In genomic region chr4:18069806-18070205, GRCh38 we compare ENCODE assay signal across 34 cellular contexts.
"Had no signal": no experiment of that assay in that cellular context is flagged by ENCODE, and none has a peak within 500 bp of the region (broad histone marks: within the 10 kb centered on the region; RNA-seq: fewer than 3 reads in every experiment).

No MANE protein-coding gene starts in this region.

- DNase-seq: Karpas-422, Kasumi-1, KG1, MG63, MM.1S, MV-4-11, NCI-H1048, NCI-H1092, NCI-H1092 treated with DMSO at 0.1 percent for 48 hours, NCI-H1105, NCI-H1105 treated with DMSO at 0.1 percent for 48 hours, NCI-H1417, NCI-H1417 treated with DMSO at 0.1 percent for 48 hours, NCI-H1436, NCI-H1436 treated with DMSO at 0.1 percent for 48 hours, NCI-H146, NCI-H1694, NCI-H1694 treated with DMSO at 0.1 percent for 48 hours, NCI-H187, NCI-H187 treated with DMSO at 0.1 percent for 48 hours, NCI-H1930, NCI-H2029, NCI-H2029 treated with DMSO at 0.1 percent for 48 hours, NCI-H2081, NCI-H2081 treated with DMSO at 0.1 percent for 48 hours, NCI-H2107, NCI-H2171, NCI-H2171 treated with DMSO at 0.1 percent for 48 hours, NCI-H2227 treated with DMSO at 0.1 percent for 48 hours, NCI-H345, NCI-H446, NCI-H446 treated with DMSO at 0.1 percent for 48 hours, NCI-H510A treated with DMSO at 0.1 percent for 48 hours had no signal

- H3K27me3 ChIP-seq: MG63 had no signal

- H3K36me3 ChIP-seq: MG63 had no signal

- H3K9ac ChIP-seq: KMS-11 had no signal

- H3K4me3 ChIP-seq: MG63 had no signal

- H3K9me3 ChIP-seq: MG63 had no signal

- H3K4me2 ChIP-seq: KMS-11 had no signal

- H3K27ac ChIP-seq: KMS-11 had no signal
